ENCODE assay signal across 1 cellular context in the genomic region with DNA sequence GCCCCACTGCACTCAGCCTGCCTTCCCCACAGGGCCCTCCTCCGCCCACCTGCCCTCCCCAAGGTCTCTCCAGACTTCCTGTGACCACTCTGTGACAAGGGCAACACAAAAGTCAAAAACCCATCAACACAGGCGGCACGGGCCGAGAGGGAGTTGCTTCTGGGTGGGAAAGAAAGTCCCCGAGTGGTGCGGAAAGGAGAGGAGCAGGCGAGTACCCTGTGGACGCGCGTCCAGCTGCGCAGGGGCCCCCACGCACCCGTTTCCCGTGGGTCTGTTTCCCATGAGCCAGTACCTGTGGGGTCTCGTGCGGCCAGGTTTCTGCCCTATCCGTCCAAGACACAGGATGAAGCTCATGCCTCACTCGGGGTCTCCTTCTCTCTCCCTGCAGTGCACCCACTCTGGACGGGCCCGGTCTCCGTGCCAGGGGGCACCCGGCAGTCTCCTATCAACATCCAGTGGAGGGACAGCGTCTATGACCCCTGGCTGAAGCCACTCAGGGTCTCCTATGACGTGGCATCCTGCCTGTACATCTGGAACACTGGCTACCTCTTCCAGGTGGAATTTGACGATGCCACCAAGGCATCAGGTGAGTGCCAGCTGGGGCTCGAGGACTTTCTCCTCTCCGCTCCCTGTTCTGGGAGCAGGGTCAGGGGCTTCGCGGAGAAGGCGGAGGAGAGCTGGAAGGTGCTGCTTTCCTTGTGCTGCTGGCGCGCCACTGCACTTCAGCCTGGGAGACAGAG.
TF ChIP-seq lines count a peak whose summit lies in the region.

No MANE protein-coding gene starts in this region.

TF ChIP-seq in H1, 55 proteins besides CTCF, POLR2A, EP300 and RAD21:
- no peak for TF ChIP-seq CBX5 (IDR thresholded peaks at IDR 0.05; ENCODE audit: low read depth, low read length)
- TF ChIP-seq RXRA (IDR thresholded peaks at IDR 0.05; ENCODE audit: insufficient read depth, low read depth, low read length), result no peak
- TF ChIP-seq CTBP2 (IDR thresholded peaks at IDR 0.05; ENCODE audit: borderline replicate concordance, insufficient read depth, insufficient read length, low read length), result no peak
- no peak for TF ChIP-seq KDM1A (IDR thresholded peaks at IDR 0.05; ENCODE audit: borderline replicate concordance, low read length)
- no peak for TF ChIP-seq CHD1 (IDR thresholded peaks at IDR 0.05; ENCODE audit: low read depth, low read length)
- TF ChIP-seq MAFK (IDR thresholded peaks at IDR 0.05; ENCODE audit: low read depth, low read length), result no peak
- TF ChIP-seq KDM5A (IDR thresholded peaks at IDR 0.05; ENCODE audit: low read length), result no peak
- TF ChIP-seq SAP30 (IDR thresholded peaks at IDR 0.05; ENCODE audit: insufficient read depth, insufficient replicate concordance, low read length), result no peak
- TF ChIP-seq CREB1 (IDR thresholded peaks at IDR 0.05), result no peak
